ENCODE assay signal across 1 cellular context in the genomic region with DNA sequence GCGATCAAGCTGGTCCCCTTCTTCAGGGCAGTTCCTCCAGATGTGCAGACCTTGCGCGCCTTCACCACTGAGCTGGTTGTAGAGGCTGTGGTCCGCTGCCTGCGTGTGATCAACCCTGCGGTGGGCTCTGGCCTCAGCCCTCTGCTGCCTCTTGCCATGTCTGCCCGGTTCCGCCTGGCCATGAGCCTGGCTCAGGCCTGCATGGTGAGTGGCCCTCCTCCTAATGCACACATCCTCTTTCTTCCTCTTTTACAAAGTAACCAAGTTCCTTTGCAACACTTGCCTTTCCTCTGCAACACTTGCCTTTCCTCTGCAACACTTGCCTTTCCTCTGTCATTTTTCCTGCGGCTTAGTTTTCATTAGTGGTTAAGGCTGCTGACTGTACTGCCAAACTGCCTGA.
TF ChIP-seq lines count a peak whose summit lies in the region.

No MANE protein-coding gene starts in this region.

TF ChIP-seq in GM12878, 131 proteins besides CTCF, POLR2A, EP300 and RAD21:
- TF ChIP-seq, protein P1, sequence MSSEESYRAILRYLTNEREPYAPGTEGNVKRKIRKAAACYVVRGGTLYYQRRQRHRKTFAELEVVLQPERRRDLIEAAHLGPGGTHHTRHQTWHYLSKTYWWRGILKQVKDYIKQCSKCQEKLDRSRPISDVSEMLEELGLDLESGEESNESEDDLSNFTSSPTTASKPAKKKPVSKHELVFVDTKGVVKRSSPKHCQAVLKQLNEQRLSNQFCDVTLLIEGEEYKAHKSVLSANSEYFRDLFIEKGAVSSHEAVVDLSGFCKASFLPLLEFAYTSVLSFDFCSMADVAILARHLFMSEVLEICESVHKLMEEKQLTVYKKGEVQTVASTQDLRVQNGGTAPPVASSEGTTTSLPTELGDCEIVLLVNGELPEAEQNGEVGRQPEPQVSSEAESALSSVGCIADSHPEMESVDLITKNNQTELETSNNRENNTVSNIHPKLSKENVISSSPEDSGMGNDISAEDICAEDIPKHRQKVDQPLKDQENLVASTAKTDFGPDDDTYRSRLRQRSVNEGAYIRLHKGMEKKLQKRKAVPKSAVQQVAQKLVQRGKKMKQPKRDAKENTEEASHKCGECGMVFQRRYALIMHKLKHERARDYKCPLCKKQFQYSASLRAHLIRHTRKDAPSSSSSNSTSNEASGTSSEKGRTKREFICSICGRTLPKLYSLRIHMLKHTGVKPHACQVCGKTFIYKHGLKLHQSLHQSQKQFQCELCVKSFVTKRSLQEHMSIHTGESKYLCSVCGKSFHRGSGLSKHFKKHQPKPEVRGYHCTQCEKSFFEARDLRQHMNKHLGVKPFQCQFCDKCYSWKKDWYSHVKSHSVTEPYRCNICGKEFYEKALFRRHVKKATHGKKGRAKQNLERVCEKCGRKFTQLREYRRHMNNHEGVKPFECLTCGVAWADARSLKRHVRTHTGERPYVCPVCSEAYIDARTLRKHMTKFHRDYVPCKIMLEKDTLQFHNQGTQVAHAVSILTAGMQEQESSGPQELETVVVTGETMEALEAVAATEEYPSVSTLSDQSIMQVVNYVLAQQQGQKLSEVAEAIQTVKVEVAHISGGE (CRISPR knock-in tag; IDR thresholded peaks at IDR 0.05): no peak
- TF ChIP-seq IKZF2 (IDR thresholded peaks at IDR 0.05) (0 out of 4 replicates have a peak, but pooled peaks of 1 of the 2 experiments have one; percentile 11), SPI1 (IDR thresholded peaks at IDR 0.05; ENCODE audit: borderline replicate concordance, insufficient read depth, low read depth, low read length) (peak; percentile 46; the same call in 1 of the 2 replicates)
